In the genomic region with DNA sequence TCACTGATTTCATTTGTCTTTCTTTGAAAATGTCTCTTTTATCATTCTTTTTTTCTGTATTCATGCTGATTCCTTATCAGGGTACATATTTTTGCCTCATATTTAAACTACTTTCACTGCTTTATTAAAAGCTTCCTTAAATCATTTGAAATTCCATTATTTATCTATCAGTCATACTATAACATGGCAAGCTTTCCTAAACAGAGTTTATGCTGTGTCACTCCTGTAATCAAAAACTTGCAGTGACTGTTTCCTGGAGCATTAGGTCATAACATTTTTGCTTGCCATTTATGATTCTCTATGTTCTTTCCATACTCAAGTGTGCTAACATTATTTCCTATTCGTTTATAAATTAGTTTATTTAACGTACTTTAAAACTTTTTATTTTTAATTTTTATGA, we compare ENCODE assay signal across 1 cellular context.
TF ChIP-seq lines count a peak whose summit lies in the region.

No MANE protein-coding gene starts in this region.

TF ChIP-seq in SK-N-SH treated with all-trans-retinoic acid at 6 μM for 48 hours, 23 proteins besides CTCF, POLR2A, EP300 and RAD21 (continued from another document):
- TF ChIP-seq, protein P1, sequence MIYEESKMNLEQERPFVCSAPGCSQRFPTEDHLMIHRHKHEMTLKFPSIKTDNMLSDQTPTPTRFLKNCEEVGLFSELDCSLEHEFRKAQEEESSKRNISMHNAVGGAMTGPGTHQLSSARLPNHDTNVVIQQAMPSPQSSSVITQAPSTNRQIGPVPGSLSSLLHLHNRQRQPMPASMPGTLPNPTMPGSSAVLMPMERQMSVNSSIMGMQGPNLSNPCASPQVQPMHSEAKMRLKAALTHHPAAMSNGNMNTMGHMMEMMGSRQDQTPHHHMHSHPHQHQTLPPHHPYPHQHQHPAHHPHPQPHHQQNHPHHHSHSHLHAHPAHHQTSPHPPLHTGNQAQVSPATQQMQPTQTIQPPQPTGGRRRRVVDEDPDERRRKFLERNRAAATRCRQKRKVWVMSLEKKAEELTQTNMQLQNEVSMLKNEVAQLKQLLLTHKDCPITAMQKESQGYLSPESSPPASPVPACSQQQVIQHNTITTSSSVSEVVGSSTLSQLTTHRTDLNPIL (CRISPR knock-in tag; IDR thresholded peaks at IDR 0.05; ENCODE audit: low read depth): 0 out of 2 replicates have a peak, but pooled peaks have one; percentile 35
- TF ChIP-seq ESRRG (CRISPR knock-in tag; IDR thresholded peaks at IDR 0.05) (no peak), TOX (CRISPR knock-in tag; IDR thresholded peaks at IDR 0.05; ENCODE audit: borderline replicate concordance) (no peak)
